Comparison of ENCODE assay signal across 1 cellular context in genomic region chr2:112683550-112684414, GRCh38.
TF ChIP-seq lines count a peak whose summit lies in the region.

No MANE protein-coding gene starts in this region.

TF ChIP-seq in K562, 482 proteins besides CTCF, POLR2A, EP300 and RAD21 (continued from another document and continues in another):
- TF ChIP-seq TSHZ1 (CRISPR knock-in tag; IDR thresholded peaks at IDR 0.05) (no peak), NRF1 (conservative IDR thresholded peaks at IDR 0.05 in 1 of 2, IDR thresholded peaks at IDR 0.05 in 1 of 2) (peak; percentile 79 to 81), ZNF121 (CRISPR knock-in tag; conservative IDR thresholded peaks at IDR 0.05) (no peak), ZNF354B (CRISPR knock-in tag; IDR thresholded peaks at IDR 0.05) (no peak), PBX2 (CRISPR knock-in tag; IDR thresholded peaks at IDR 0.05; ENCODE audit: low read depth) (no peak), PBX2 (tag; conservative IDR thresholded peaks at IDR 0.05; ENCODE audit: low read depth) (no peak; the same call in 1 of the 2 replicates), ZNF174 (CRISPR knock-in tag; IDR thresholded peaks at IDR 0.05) (no peak), ZNF717 (CRISPR knock-in tag; IDR thresholded peaks at IDR 0.05) (no peak), TEAD2 (tag; IDR thresholded peaks at IDR 0.05) (no peak), TRIM24 (IDR thresholded peaks at IDR 0.05) (peak; percentile 91 to 92), ETV6 (IDR thresholded peaks at IDR 0.05; ENCODE audit: borderline replicate concordance in 1 of 2, low read depth in 2 of 2, low read length in 1 of 2) (peak in 1 of 2 experiments; percentile 84; a peak in 2 of 4 replicates), ETV6 (CRISPR knock-in tag; IDR thresholded peaks at IDR 0.05; ENCODE audit: borderline replicate concordance) (no peak), ZSCAN32 (CRISPR knock-in tag; IDR thresholded peaks at IDR 0.05) (no peak), TCF7 (IDR thresholded peaks at IDR 0.05; ENCODE audit: borderline replicate concordance) (no peak), ZNF76 (CRISPR knock-in tag; IDR thresholded peaks at IDR 0.05; ENCODE audit: borderline replicate concordance) (no peak), PRDM10 (IDR thresholded peaks at IDR 0.05; ENCODE audit: partially characterized antibody) (peak; percentile 56), E4F1 (CRISPR knock-in tag; IDR thresholded peaks at IDR 0.05; ENCODE audit: borderline replicate concordance) (no peak), TAF15 (IDR thresholded peaks at IDR 0.05; ENCODE audit: low read depth, low read length) (no peak), ZBTB7A (IDR thresholded peaks at IDR 0.05; ENCODE audit: borderline replicate concordance, control insufficient read depth, low read depth, low read length) (peak; percentile 69; the same call in 1 of the 2 replicates), ZKSCAN8 (CRISPR knock-in tag; IDR thresholded peaks at IDR 0.05) (no peak), KHSRP (IDR thresholded peaks at IDR 0.05) (no peak), MITF (IDR thresholded peaks at IDR 0.05) (peak; percentile 37; the same call in 1 of the 2 replicates), E2F6 (IDR thresholded peaks at IDR 0.05; ENCODE audit: borderline replicate concordance in 1 of 2, extremely low read depth in 1 of 2, insufficient read depth in 1 of 2, insufficient read length in 1 of 2, low read depth in 1 of 2, low read length in 1 of 2, poor library complexity in 1 of 2, severe bottlenecking in 1 of 2) (peak; percentile 50 to 64), ATF1 (CRISPR knock-in tag; IDR thresholded peaks at IDR 0.05) (no peak), ATF1 (tag; IDR thresholded peaks at IDR 0.05) (peak; percentile 28; the same call in 1 of the 2 replicates), BRF1 (IDR thresholded peaks at IDR 0.05; ENCODE audit: borderline replicate concordance, extremely low read depth, insufficient read length) (no peak), TAF1 (IDR thresholded peaks at IDR 0.05; ENCODE audit: control insufficient read depth, extremely low read depth, insufficient read depth, low read length, severe bottlenecking) (no peak)
- TF ChIP-seq, protein P1, sequence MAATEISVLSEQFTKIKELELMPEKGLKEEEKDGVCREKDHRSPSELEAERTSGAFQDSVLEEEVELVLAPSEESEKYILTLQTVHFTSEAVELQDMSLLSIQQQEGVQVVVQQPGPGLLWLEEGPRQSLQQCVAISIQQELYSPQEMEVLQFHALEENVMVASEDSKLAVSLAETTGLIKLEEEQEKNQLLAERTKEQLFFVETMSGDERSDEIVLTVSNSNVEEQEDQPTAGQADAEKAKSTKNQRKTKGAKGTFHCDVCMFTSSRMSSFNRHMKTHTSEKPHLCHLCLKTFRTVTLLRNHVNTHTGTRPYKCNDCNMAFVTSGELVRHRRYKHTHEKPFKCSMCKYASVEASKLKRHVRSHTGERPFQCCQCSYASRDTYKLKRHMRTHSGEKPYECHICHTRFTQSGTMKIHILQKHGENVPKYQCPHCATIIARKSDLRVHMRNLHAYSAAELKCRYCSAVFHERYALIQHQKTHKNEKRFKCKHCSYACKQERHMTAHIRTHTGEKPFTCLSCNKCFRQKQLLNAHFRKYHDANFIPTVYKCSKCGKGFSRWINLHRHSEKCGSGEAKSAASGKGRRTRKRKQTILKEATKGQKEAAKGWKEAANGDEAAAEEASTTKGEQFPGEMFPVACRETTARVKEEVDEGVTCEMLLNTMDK (IDR thresholded peaks at IDR 0.05; ENCODE audit: borderline replicate concordance, insufficient read depth, low read depth, low read length, poor library complexity, severe bottlenecking), result no peak
- TF ChIP-seq, protein P2, sequence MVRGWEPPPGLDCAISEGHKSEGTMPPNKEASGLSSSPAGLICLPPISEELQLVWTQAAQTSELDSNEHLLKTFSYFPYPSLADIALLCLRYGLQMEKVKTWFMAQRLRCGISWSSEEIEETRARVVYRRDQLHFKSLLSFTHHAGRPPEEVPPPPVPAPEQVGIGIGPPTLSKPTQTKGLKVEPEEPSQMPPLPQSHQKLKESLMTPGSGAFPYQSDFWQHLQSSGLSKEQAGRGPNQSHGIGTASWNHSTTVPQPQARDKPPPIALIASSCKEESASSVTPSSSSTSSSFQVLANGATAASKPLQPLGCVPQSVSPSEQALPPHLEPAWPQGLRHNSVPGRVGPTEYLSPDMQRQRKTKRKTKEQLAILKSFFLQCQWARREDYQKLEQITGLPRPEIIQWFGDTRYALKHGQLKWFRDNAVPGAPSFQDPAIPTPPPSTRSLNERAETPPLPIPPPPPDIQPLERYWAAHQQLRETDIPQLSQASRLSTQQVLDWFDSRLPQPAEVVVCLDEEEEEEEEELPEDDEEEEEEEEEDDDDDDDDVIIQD (CRISPR knock-in tag; IDR thresholded peaks at IDR 0.05), result no peak
- TF ChIP-seq, protein P3, sequence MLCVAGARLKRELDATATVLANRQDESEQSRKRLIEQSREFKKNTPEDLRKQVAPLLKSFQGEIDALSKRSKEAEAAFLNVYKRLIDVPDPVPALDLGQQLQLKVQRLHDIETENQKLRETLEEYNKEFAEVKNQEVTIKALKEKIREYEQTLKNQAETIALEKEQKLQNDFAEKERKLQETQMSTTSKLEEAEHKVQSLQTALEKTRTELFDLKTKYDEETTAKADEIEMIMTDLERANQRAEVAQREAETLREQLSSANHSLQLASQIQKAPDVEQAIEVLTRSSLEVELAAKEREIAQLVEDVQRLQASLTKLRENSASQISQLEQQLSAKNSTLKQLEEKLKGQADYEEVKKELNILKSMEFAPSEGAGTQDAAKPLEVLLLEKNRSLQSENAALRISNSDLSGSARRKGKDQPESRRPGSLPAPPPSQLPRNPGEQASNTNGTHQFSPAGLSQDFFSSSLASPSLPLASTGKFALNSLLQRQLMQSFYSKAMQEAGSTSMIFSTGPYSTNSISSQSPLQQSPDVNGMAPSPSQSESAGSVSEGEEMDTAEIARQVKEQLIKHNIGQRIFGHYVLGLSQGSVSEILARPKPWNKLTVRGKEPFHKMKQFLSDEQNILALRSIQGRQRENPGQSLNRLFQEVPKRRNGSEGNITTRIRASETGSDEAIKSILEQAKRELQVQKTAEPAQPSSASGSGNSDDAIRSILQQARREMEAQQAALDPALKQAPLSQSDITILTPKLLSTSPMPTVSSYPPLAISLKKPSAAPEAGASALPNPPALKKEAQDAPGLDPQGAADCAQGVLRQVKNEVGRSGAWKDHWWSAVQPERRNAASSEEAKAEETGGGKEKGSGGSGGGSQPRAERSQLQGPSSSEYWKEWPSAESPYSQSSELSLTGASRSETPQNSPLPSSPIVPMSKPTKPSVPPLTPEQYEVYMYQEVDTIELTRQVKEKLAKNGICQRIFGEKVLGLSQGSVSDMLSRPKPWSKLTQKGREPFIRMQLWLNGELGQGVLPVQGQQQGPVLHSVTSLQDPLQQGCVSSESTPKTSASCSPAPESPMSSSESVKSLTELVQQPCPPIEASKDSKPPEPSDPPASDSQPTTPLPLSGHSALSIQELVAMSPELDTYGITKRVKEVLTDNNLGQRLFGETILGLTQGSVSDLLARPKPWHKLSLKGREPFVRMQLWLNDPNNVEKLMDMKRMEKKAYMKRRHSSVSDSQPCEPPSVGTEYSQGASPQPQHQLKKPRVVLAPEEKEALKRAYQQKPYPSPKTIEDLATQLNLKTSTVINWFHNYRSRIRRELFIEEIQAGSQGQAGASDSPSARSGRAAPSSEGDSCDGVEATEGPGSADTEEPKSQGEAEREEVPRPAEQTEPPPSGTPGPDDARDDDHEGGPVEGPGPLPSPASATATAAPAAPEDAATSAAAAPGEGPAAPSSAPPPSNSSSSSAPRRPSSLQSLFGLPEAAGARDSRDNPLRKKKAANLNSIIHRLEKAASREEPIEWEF (CRISPR knock-in tag; IDR thresholded peaks at IDR 0.05), result no peak
